In genomic region chr12:119868992-119869391, GRCh38 we compare ENCODE assay signal across 16 cellular contexts. TPM values are rescaled to one million over a fixed set of nuclear protein-coding genes. Genes with fewer than 3 reads are reported as not detected.
DNase-seq lines count a peak whose midpoint lies in the region; ATAC-seq, FAIRE-seq and TF ChIP-seq lines count a peak whose summit lies in the region.
"Had no signal": no experiment of that assay in that cellular context is flagged by ENCODE, and none has a peak within 500 bp of the region (broad histone marks: within the 10 kb centered on the region; RNA-seq: fewer than 3 reads in every experiment).

No MANE protein-coding gene starts in this region.

- 3 to 8% methylated on average over 5 of the region's 5 CpGs for WGBS in GM23248 (ENCODE audit: low coverage in 1 of 2, low lambda C conversion rate in 2 of 2, missing lambda C conversion rate in 2 of 2), 2 experiments

- no peaks in the 10 kb centered on the region for H3K9me3 Mint-ChIP-seq in astrocyte (ENCODE audit: unreplicated experiment)
- H3K9me3 Mint-ChIP-seq: immature natural killer cell had no signal

- H3K4me3 Mint-ChIP-seq in astrocyte (ENCODE audit: unreplicated experiment), result no peak overlapping the region
- H3K4me3 Mint-ChIP-seq: immature natural killer cell had no signal

- no peaks in the 10 kb centered on the region for H3K36me3 Mint-ChIP-seq in astrocyte (ENCODE audit: low read depth, unreplicated experiment)
- H3K36me3 Mint-ChIP-seq: immature natural killer cell had no signal

- H3K36me3 ChIP-seq in GM23248 (ENCODE audit: low read depth), result no peaks in the 10 kb centered on the region
- H3K36me3 ChIP-seq in astrocyte (ENCODE audit: insufficient read depth, low read length), result peaks cover 15% of the 10 kb centered on the region
- H3K36me3 ChIP-seq: gastrocnemius medialis had no signal

- peaks cover 21% of the 10 kb centered on the region for H3K4me1 ChIP-seq in GM23248 (ENCODE audit: insufficient read depth)
- peaks cover 13% of the 10 kb centered on the region for H3K4me1 ChIP-seq in astrocyte (ENCODE audit: insufficient read depth, low read length)
- H3K4me1 ChIP-seq: gastrocnemius medialis, parathyroid adenoma had no signal

- H3K27ac Mint-ChIP-seq in astrocyte (ENCODE audit: unreplicated experiment), result peak overlapping the region; percentile 73
- H3K27ac Mint-ChIP-seq: immature natural killer cell had no signal

- no peaks in the 10 kb centered on the region for H3K79me2 ChIP-seq in GM23248 (ENCODE audit: insufficient read depth)
- H3K79me2 ChIP-seq in astrocyte (ENCODE audit: insufficient read depth, low read length), result peaks cover 11% of the 10 kb centered on the region
- H3K79me2 ChIP-seq: parathyroid adenoma had no signal

- H2AFZ ChIP-seq in GM23248 (peak overlapping the region; percentile 92), astrocyte (ENCODE audit: low read depth, low read length) (peak overlapping the region; percentile 74)
- H2AFZ ChIP-seq: parathyroid adenoma had no signal

- peak overlapping the region; percentile 96 for H3K27ac ChIP-seq in GM23248
- peak overlapping the region; percentile 65 for H3K27ac ChIP-seq in astrocyte (ENCODE audit: low read depth, low read length)
- H3K27ac ChIP-seq: gastrocnemius medialis, parathyroid adenoma had no signal

- H3K9ac ChIP-seq in GM23248 (peak overlapping the region; percentile 74), astrocyte (ENCODE audit: low read length) (no peak overlapping the region)
- H3K9ac ChIP-seq: parathyroid adenoma had no signal

- H3F3A ChIP-seq in GM23248 (ENCODE audit: insufficient read depth), result peaks cover 12% of the 10 kb centered on the region

- FAIRE-seq in astrocyte (lab: Jason Lieb, UNC), result no peak
- FAIRE-seq: GM12892 had no signal

- no peaks in the 10 kb centered on the region for H4K20me1 ChIP-seq in GM23248 (ENCODE audit: insufficient read depth)
- H4K20me1 ChIP-seq in astrocyte (ENCODE audit: insufficient read depth, low read length), result no peaks in the 10 kb centered on the region

- no peaks in the 10 kb centered on the region for H3K9me2 ChIP-seq in GM23248 (ENCODE audit: insufficient read depth)

- no peaks in the 10 kb centered on the region for H3K27me3 ChIP-seq in GM23248 (replicated peaks; ENCODE audit: insufficient read depth)
- H3K27me3 ChIP-seq in astrocyte (ENCODE audit: insufficient read depth, low read length), result no peaks in the 10 kb centered on the region
- H3K27me3 ChIP-seq: gastrocnemius medialis had no signal

- H3K4me1 Mint-ChIP-seq in astrocyte (ENCODE audit: low read depth, unreplicated experiment), result peaks cover 10% of the 10 kb centered on the region
- H3K4me1 Mint-ChIP-seq: immature natural killer cell had no signal

- H3K9me3 ChIP-seq in GM23248 (ENCODE audit: low read depth) (no peaks in the 10 kb centered on the region), astrocyte (ENCODE audit: insufficient read depth, low read depth, low read length) (no peaks in the 10 kb centered on the region)
- H3K9me3 ChIP-seq: gastrocnemius medialis had no signal

- peak overlapping the region; percentile 54 for H3K4me2 ChIP-seq in GM23248 (ENCODE audit: unreplicated experiment)
- H3K4me2 ChIP-seq in astrocyte (ENCODE audit: low read length), result peak overlapping the region; percentile 24

- in situ Hi-C loops in GM23248 (cut with MboI) (no loop called here), ACHN (cut with HindIII; ENCODE audit: low pct_ligation_motif_present, low pct_unique_long_range_greater_than_20kb, low sequenced_read_pairs) (no loop called here)

- H3K27me3 Mint-ChIP-seq in astrocyte (ENCODE audit: low read depth, unreplicated experiment), result no peaks in the 10 kb centered on the region

- ATAC-seq in HG02938 (IDR thresholded peaks at IDR 0.05; ENCODE audit: unreplicated experiment) (no peak), GM19397 (IDR thresholded peaks at IDR 0.05; ENCODE audit: unreplicated experiment) (no peak)
- ATAC-seq: gastrocnemius medialis had no signal

- TF ChIP-seq CTCF in astrocyte (IDR thresholded peaks at IDR 0.05; ENCODE audit: insufficient read depth, low read depth, low read length) (no peak), foreskin fibroblast (IDR thresholded peaks at IDR 0.05; ENCODE audit: low read depth, low read length) (no peak)

- H3K4me3 ChIP-seq in GM23248, result 0 out of 2 replicates have a peak overlapping the region, but pooled peaks have one; percentile 34
- H3K4me3 ChIP-seq in astrocyte (ENCODE audit: insufficient read depth, low read depth, low read length), result no peak overlapping the region
- no peak overlapping the region for H3K4me3 ChIP-seq in foreskin fibroblast (ENCODE audit: low read depth in 1 of 2, low read length in 2 of 2)
- H3K4me3 ChIP-seq: gastrocnemius medialis had no signal

- peak; percentile 36 for DNase-seq in A172 (ENCODE audit: low spot score)
- peak; percentile 68 for DNase-seq in GM23248
- DNase-seq in astrocyte (ENCODE audit: low read depth), result no peak
- DNase-seq in foreskin fibroblast, result peak; percentile 76 to 88
- no peak for DNase-seq in ACHN
- DNase-seq in HuH-7.5 (ENCODE audit: low spot score), result no peak
- DNase-seq: activated CD4-positive, CD25-positive, alpha-beta regulatory T cell treated with anti-CD3 and anti-CD28 coated beads, Interleukin-2, amount 50 U/mL, for 72 hours; activated T-cell treated with anti-CD3 and anti-CD28 coated beads for 4 hours; DMS79 treated with DMSO at 0.1 percent for 48 hours; gastrocnemius medialis; immature natural killer cell; NCI-H345 had no signal

RNA-seq across cellular contexts. Expression of gene CIT, which starts 8.1 kb away (rescaled TPM):
- 25.2 and 34.4 TPM in 2 replicates for total RNA-seq in A172 (2014; rRNA removed; shearing (Covaris generic))
- total RNA-seq in GM23248 (2014; rRNA removed; shearing (Covaris generic)), result 6.8 and 15.9 TPM in 2 replicates
- polyA plus RNA-seq in GM23248 (2016; fragmentation: Nextera tagmentation; extraction: Ambion mirVana), result 3.5 and 4.3 TPM in 2 replicates
- 1.8 and 4.5 TPM in 2 replicates for total RNA-seq in astrocyte

Comparison
In these comparisons a context has a peak if more than half of its experiments do, and no peak if none do; other contexts are left out.
1. DNase-seq: peak in A172 (single experiment), GM23248 (single experiment) and foreskin fibroblast (2 of 2); none in astrocyte (single experiment), ACHN (single experiment) and HuH-7.5 (single experiment).